ENCODE assay signal across 8 cellular contexts in the genomic region with DNA sequence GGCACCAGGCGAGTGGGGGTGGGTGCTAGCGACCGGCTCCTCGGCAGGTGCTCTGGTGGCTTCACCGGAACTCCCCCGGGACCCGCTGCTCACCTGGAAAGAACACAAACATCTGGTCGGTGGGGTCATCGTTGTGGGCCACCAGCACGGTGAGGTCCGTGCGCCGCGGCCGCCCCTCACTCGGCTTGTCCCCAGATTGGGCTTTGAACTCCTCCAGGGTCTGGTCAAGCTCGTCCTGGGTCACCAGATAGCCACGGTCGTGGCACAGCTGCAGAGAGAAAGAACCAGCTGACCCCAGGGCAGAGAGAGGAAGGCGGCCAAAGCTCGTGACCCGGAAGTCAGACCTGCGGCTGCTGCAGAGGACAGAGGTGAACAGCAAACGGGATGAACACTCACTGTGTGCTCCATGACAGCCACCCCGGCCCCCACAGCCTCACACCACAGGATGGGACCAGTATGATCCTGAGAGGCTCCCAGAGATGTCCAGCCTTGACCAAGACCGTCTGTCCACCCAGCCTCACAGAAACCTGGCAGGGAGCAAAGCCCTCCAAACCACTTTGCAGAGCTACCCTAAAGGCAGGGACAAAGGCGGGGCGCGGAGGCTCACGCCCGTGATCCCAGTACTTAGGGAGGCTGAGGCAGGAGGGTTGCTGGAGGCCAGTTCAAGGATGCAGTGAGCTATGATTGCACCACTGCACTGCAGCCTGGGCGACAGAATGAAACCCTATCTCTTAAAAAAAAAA. TPM values are rescaled to one million over a fixed set of nuclear protein-coding genes. Genes with fewer than 3 reads are reported as not detected.
DNase-seq lines count a peak whose midpoint lies in the region; TF ChIP-seq lines count a peak whose summit lies in the region.

No MANE protein-coding gene starts in this region.

- CTCF ChIA-PET in AG04449 (lab: Yijun Ruan, JAX) = interaction anchor here (0.5 to 1.3 kb wide), 5 partner anchors 9 to 101 kb away, joined by 3 to 4 read pairs (median 3); no protein-coding TSS in a partner anchor

- no peaks in the 10 kb centered on the region for H3K27me3 ChIP-seq in colonic mucosa
- no peaks in the 10 kb centered on the region for H3K27me3 ChIP-seq in muscle layer of duodenum (ENCODE audit: low read depth, low read length)

- intact Hi-C loops in colonic mucosa (cut with DNase I) = no loop called here

- peak overlapping the region; percentile 92 for H3K4me3 ChIP-seq in AG04449 (ENCODE audit: low read depth, low read length)
- peak overlapping the region; percentile 99 for H3K4me3 ChIP-seq in colonic mucosa
- H3K4me3 ChIP-seq in muscle layer of duodenum (ENCODE audit: low read depth in 1 of 2, low read length in 2 of 2) = peak overlapping the region; percentile 84 to 91

- peaks cover 17% of the 10 kb centered on the region for H3K4me1 ChIP-seq in colonic mucosa
- H3K4me1 ChIP-seq in muscle layer of duodenum (ENCODE audit: control insufficient read depth in 1 of 2, insufficient read depth in 2 of 2, low read length in 2 of 2) = peaks cover 6 to 33% of the 10 kb centered on the region in 2 donors

- H3K9ac ChIP-seq in colonic mucosa (ENCODE audit: low read depth in 2 of 2, low read length in 2 of 2) = peak overlapping the region; percentile 56 to 89

- no peaks in the 10 kb centered on the region for H3K9me3 ChIP-seq in KOPT-K1 (ENCODE audit: insufficient read depth, low read length, poor library complexity, severe bottlenecking)
- H3K9me3 ChIP-seq in colonic mucosa = no peaks in the 10 kb centered on the region
- H3K9me3 ChIP-seq in muscle layer of duodenum (ENCODE audit: control insufficient read depth in 1 of 2, low read length in 2 of 2) = no peaks in the 10 kb centered on the region

- DNase-seq in AG04449 (ENCODE audit: low read depth, low spot score) (no peak), colonic mucosa (no peak), HK-2 (ENCODE audit: unreplicated experiment) (no peak), 8988T (no peak), NCI-H2196 (lab: John Stamatoyannopoulos, UW; ENCODE audit: unreplicated experiment) (no peak)
- no peak for DNase-seq in stimulated activated CD8-positive, alpha-beta memory T cell treated with anti-CD3 and anti-CD28 coated beads, Interleukin-4, amount 100 ng/mL, for 48 hours

- H3K27ac ChIP-seq in KOPT-K1 (ENCODE audit: low read depth, low read length, poor library complexity, severe bottlenecking) (peak overlapping the region; percentile 64), colonic mucosa (no peak overlapping the region), muscle layer of duodenum (ENCODE audit: low read length) (no peak overlapping the region)

- TF ChIP-seq CTCF in AG04449 (IDR thresholded peaks at IDR 0.05; ENCODE audit: insufficient read depth, low read length, missing control alignments) (no peak), colonic mucosa (IDR thresholded peaks at IDR 0.05) (no peak)

- POLR2A ChIA-PET in AG04449 (lab: Yijun Ruan, JAX) = interaction anchor here (0.8 to 1.3 kb wide), 3 partner anchors 8 to 14 kb away, joined by 5 read pairs; no protein-coding TSS in a partner anchor

- peaks cover 45% of the 10 kb centered on the region for H3K36me3 ChIP-seq in KOPT-K1 (ENCODE audit: insufficient read depth, low read length)
- H3K36me3 ChIP-seq in colonic mucosa = peaks cover 5% of the 10 kb centered on the region
- H3K36me3 ChIP-seq in muscle layer of duodenum (ENCODE audit: control insufficient read depth in 1 of 2, insufficient read depth in 2 of 2, low read length in 2 of 2) = peaks cover 5 to 36% of the 10 kb centered on the region in 2 donors

RNA-seq across cellular contexts. Expression of a gene that starts 1.2 kb away (rescaled TPM):
- 100 to 1,000 TPM; 135 to 245 TPM for total RNA-seq in colonic mucosa

RNA-seq across cellular contexts. Expression of a gene that starts 9.8 kb away (rescaled TPM):
- 100 to 1,000 TPM; 187 to 189 TPM for total RNA-seq in colonic mucosa

RNA-seq across cellular contexts. Expression of a gene that starts 27.0 kb away (rescaled TPM):
- 10 to 100 TPM; 27.4 to 37.9 TPM for total RNA-seq in colonic mucosa

RNA-seq across cellular contexts. Expression of a gene that starts 54.1 kb away (rescaled TPM):
- total RNA-seq in colonic mucosa = 10 to 100 TPM; 23.9 to 31.6 TPM
